Comparison of ENCODE assay signal across 8 cellular contexts in the genomic region with DNA sequence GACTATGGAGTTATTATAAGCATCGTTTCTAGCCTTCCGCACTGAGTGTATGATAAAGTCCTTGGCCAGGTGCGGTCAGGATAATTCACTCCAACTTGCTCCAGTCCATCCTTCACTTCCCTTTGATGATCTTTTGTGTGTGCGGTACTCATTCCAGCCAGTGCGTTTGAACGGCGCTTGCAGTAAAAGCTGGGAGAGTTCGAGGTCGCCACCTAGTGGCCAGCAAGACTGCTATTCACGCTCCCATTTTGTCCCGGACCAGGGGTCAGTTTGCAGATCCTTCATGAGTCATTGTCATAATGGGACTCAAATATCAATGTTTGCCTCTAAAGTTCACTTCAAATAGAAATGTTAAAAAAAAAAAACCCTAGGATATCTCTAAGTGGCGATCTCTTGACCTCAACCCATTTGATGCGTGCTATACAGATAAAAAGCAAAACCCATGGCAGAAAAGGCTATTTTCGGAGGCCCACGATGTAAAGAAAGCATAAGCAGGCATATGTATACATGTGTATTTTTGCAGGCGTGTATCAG.
DNase-seq lines count a peak whose midpoint lies in the region; ATAC-seq, FAIRE-seq and TF ChIP-seq lines count a peak whose summit lies in the region.

No MANE protein-coding gene starts in this region.

- no peaks in the 10 kb centered on the region for H3K4me1 ChIP-seq in HEK293 (ENCODE audit: control insufficient read depth, insufficient read depth, low read length)
- H3K4me1 ChIP-seq in heart right ventricle: no peaks in the 10 kb centered on the region

- intact Hi-C loops in activated CD4-positive, alpha-beta memory T cell treated with anti-CD3 and anti-CD28 coated beads for 36 hours (cut with micrococcal nuclease): no loop called here
- intact Hi-C loops in heart right ventricle (cut with DNase I): loop anchor here in 6 of 10 donors (5.0 to 10.0 kb wide), 6 partner anchors 188 to 1146 kb away; no protein-coding TSS in a partner anchor

- POLR2A ChIA-PET in HEK293 (lab: Yijun Ruan, JAX): interaction anchor here (0.5 kb wide), 1 partner anchor 130 kb away, joined by 3 read pairs; no protein-coding TSS in a partner anchor
- POLR2A ChIA-PET in activated CD4-positive, alpha-beta memory T cell treated with anti-CD3 and anti-CD28 coated beads for 36 hours (lab: Charles Lee): no interaction called here

- H3K36me3 Mint-ChIP-seq in activated CD4-positive, alpha-beta memory T cell treated with anti-CD3 and anti-CD28 coated beads for 36 hours: no peaks in the 10 kb centered on the region

- peak; percentile 60; the same call in 1 of the 2 replicates for TF ChIP-seq CTCF in HEK293 (tag by site-specific recombination; IDR thresholded peaks at IDR 0.05)
- TF ChIP-seq CTCF in heart right ventricle (IDR thresholded peaks at IDR 0.05): peak; percentile 57 to 84 (median 79)

- WGBS in heart right ventricle, 2 donors: 23 to 25% methylated on average over 16 of the region's 16 CpGs

- no peak for TF ChIP-seq POLR2A in GM12892 (IDR thresholded peaks at IDR 0.05; ENCODE audit: low read depth, low read length)

- H3K36me3 ChIP-seq in HEK293 (ENCODE audit: control insufficient read depth in 2 of 2, insufficient read depth in 1 of 2, low read length in 2 of 2): no peaks in the 10 kb centered on the region
- no peaks in the 10 kb centered on the region for H3K36me3 ChIP-seq in heart right ventricle

- H3K9me3 ChIP-seq in HEK293 (ENCODE audit: control insufficient read depth, insufficient read depth, low read depth, low read length) (no peaks in the 10 kb centered on the region), heart right ventricle (no peaks in the 10 kb centered on the region)

- peaks cover 7% of the 10 kb centered on the region for H3K9me3 Mint-ChIP-seq in activated CD4-positive, alpha-beta memory T cell treated with anti-CD3 and anti-CD28 coated beads for 36 hours

- H3K27me3 ChIP-seq in heart right ventricle: peaks cover 0 to 6% (median 0%) of the 10 kb centered on the region in 7 donors

- no peak overlapping the region for H3K27ac Mint-ChIP-seq in activated CD4-positive, alpha-beta memory T cell treated with anti-CD3 and anti-CD28 coated beads for 36 hours

- H3K4me3 ChIP-seq in HEK293 (ENCODE audit: low read depth, low read length) (no peak overlapping the region), heart right ventricle (no peak overlapping the region)

- no peak overlapping the region for H3K27ac ChIP-seq in HEK293 (ENCODE audit: extremely low read depth, low read depth, low read length)
- no peak overlapping the region for H3K27ac ChIP-seq in heart right ventricle

- no peak overlapping the region for H3K4me3 Mint-ChIP-seq in activated CD4-positive, alpha-beta memory T cell treated with anti-CD3 and anti-CD28 coated beads for 36 hours

- FAIRE-seq in GM12892 (lab: Jason Lieb, UNC): no peak

- H3K4me1 Mint-ChIP-seq in activated CD4-positive, alpha-beta memory T cell treated with anti-CD3 and anti-CD28 coated beads for 36 hours (ENCODE audit: low read depth): no peaks in the 10 kb centered on the region

- CTCF ChIA-PET in HEK293 (lab: Yijun Ruan, JAX): interaction anchor here (0.6 to 0.7 kb wide), 4 partner anchors 21 to 1581 kb away, joined by 3 to 4 read pairs (median 3); no protein-coding TSS in a partner anchor
- CTCF ChIA-PET in activated CD4-positive, alpha-beta memory T cell treated with anti-CD3 and anti-CD28 coated beads for 36 hours (lab: Charles Lee): no interaction called here

- H3K27me3 Mint-ChIP-seq in activated CD4-positive, alpha-beta memory T cell treated with anti-CD3 and anti-CD28 coated beads for 36 hours: no peaks in the 10 kb centered on the region

- peak; percentile 86 for DNase-seq in DMS 273 (lab: John Stamatoyannopoulos, UW; ENCODE audit: unreplicated experiment)
- peak; percentile 82 for DNase-seq in NCI-H2227 treated with DMSO at 0.1 percent for 48 hours (lab: John Stamatoyannopoulos, UW)
- DNase-seq in activated CD4-positive, alpha-beta memory T cell treated with anti-CD3 and anti-CD28 coated beads for 36 hours: peak; percentile 43
- peak; percentile 52 to 56 for DNase-seq in heart right ventricle
- peak; percentile 21 for DNase-seq in renal cortical epithelial cell (ENCODE audit: low read depth)
- no peak for DNase-seq in GM12892 (ENCODE audit: insufficient read length)

- ATAC-seq in heart right ventricle (peak in 6 of 8 donors; percentile 38 to 80 (median 56)), GM19452 (IDR thresholded peaks at IDR 0.05; ENCODE audit: unreplicated experiment) (no peak)

TF ChIP-seq in HEK293, 187 proteins besides CTCF, POLR2A, EP300 and RAD21:
- TF ChIP-seq ZNF335 (tag by site-specific recombination; conservative IDR thresholded peaks at IDR 0.05) (no peak), ZNF514 (tag by site-specific recombination; IDR thresholded peaks at IDR 0.05) (no peak), ZFHX2 (tag by site-specific recombination; conservative IDR thresholded peaks at IDR 0.05) (no peak), ZNF660 (tag by site-specific recombination; IDR thresholded peaks at IDR 0.05) (0 out of 2 replicates have a peak, but pooled peaks have one; percentile 47), ZNF654 (tag by site-specific recombination; IDR thresholded peaks at IDR 0.05; ENCODE audit: low read depth) (peak; percentile 63)
